Comparison of ENCODE assay signal across 21 cellular contexts in genomic region chr3:123119802-123120201, GRCh38. TPM values are rescaled to one million over a fixed set of nuclear protein-coding genes. Genes with fewer than 3 reads are reported as not detected.
DNase-seq lines count a peak whose midpoint lies in the region; FAIRE-seq and TF ChIP-seq lines count a peak whose summit lies in the region.
"Had no signal": no experiment of that assay in that cellular context is flagged by ENCODE, and none has a peak within 500 bp of the region (broad histone marks: within the 10 kb centered on the region; RNA-seq: fewer than 3 reads in every experiment).

No MANE protein-coding gene starts in this region.

- H2AK5ac ChIP-seq in neuronal stem cell (ENCODE audit: low read depth, low read length), result no peak overlapping the region

- H2AFZ ChIP-seq in endothelial cell of umbilical vein (ENCODE audit: low read depth, low read length), result no peak overlapping the region
- H2AFZ ChIP-seq in neuronal stem cell (ENCODE audit: low read length), result no peak overlapping the region

- H3K27ac ChIP-seq in endothelial cell of umbilical vein (ENCODE audit: insufficient read depth, low read depth, low read length), result no peak overlapping the region
- H3K27ac ChIP-seq in neuronal stem cell (replicated peaks; ENCODE audit: low read length), result no peak overlapping the region
- H3K27ac ChIP-seq: psoas muscle, skin epidermis had no signal

- H4K8ac ChIP-seq in neuronal stem cell (ENCODE audit: low read depth, low read length), result no peak overlapping the region

- H3K14ac ChIP-seq in neuronal stem cell (ENCODE audit: low read length), result no peak overlapping the region

- H3K36me3 ChIP-seq in endothelial cell of umbilical vein (ENCODE audit: control insufficient read depth in 2 of 2, extremely low read depth in 1 of 2, insufficient read depth in 2 of 2, low read length in 2 of 2), result peaks cover 17 to 37% of the 10 kb centered on the region in 2 experiments
- H3K36me3 ChIP-seq in neuronal stem cell (replicated peaks in 1 of 2; ENCODE audit: control insufficient read depth in 2 of 2, insufficient read depth in 2 of 2, low read length in 2 of 2), result peaks cover 2 to 95% of the 10 kb centered on the region in 2 donors

- in situ Hi-C loops in GM13977 (cut with MboI; ENCODE audit: low pct_unique_long_range_greater_than_20kb, low sequenced_read_pairs, unreplicated experiment), result no loop called here

- H3K9ac ChIP-seq in endothelial cell of umbilical vein (replicated peaks; ENCODE audit: extremely low read depth, insufficient read depth, low read length) (no peak overlapping the region), neuronal stem cell (ENCODE audit: low read depth, low read length, poor library complexity) (no peak overlapping the region)

- no peak overlapping the region for H2BK12ac ChIP-seq in neuronal stem cell (ENCODE audit: low read length)

- no peaks in the 10 kb centered on the region for H3K9me3 ChIP-seq in endothelial cell of umbilical vein (replicated peaks; ENCODE audit: control insufficient read depth, insufficient read depth, low read length)
- peaks cover 0 to under 1% of the 10 kb centered on the region in 2 donors for H3K9me3 ChIP-seq in neuronal stem cell (replicated peaks in 1 of 2; ENCODE audit: control insufficient read depth in 2 of 2, insufficient read depth in 1 of 2, low read depth in 1 of 2, low read length in 2 of 2)
- H3K9me3 ChIP-seq: heart left ventricle, psoas muscle had no signal

- H3K4ac ChIP-seq in neuronal stem cell (ENCODE audit: low read length), result no peak overlapping the region

- no peaks in the 10 kb centered on the region for H4K20me1 ChIP-seq in endothelial cell of umbilical vein (replicated peaks; ENCODE audit: control insufficient read depth, extremely low read depth, insufficient read depth, low read length)

- no peak for TF ChIP-seq POLR2A in endothelial cell of umbilical vein (IDR thresholded peaks at IDR 0.05; ENCODE audit: low read depth, low read length)

- no peak for FAIRE-seq in endothelial cell of umbilical vein (lab: Jason Lieb, UNC)

- H3K4me2 ChIP-seq in endothelial cell of umbilical vein (ENCODE audit: insufficient read depth, low read length) (no peak overlapping the region), neuronal stem cell (ENCODE audit: insufficient read depth, low read length, poor library complexity, severe bottlenecking) (no peak overlapping the region)

- no peak overlapping the region for H3K23ac ChIP-seq in neuronal stem cell (ENCODE audit: low read depth, low read length, poor library complexity)

- BruUV-seq in endothelial cell of umbilical vein (replicated peaks; lab: Mats Ljungman, UMichigan), result no TSS peak

- CTCF ChIA-PET in endothelial cell of umbilical vein (lab: Charles Lee), result interaction anchor here (1.0 to 1.7 kb wide), 3 partner anchors 10 to 727 kb away, joined by 3 to 4 read pairs (median 3); no protein-coding TSS in a partner anchor

- TF ChIP-seq CTCF in endothelial cell of umbilical vein (IDR thresholded peaks at IDR 0.05; ENCODE audit: extremely low read depth in 1 of 2, insufficient read depth in 1 of 2, low read depth in 1 of 2, low read length in 2 of 2) (no peak), GM13977 (IDR thresholded peaks at IDR 0.05; ENCODE audit: extremely low read depth, insufficient read depth, missing control alignments) (no peak)

- peaks cover 12% of the 10 kb centered on the region for H3K4me1 ChIP-seq in endothelial cell of umbilical vein (ENCODE audit: control insufficient read depth, extremely low read depth, insufficient read depth, low read length)
- H3K4me1 ChIP-seq in neuronal stem cell (ENCODE audit: control insufficient read depth in 2 of 2, insufficient read depth in 1 of 2, low read depth in 1 of 2, low read length in 2 of 2), result peaks cover 0 to 9% of the 10 kb centered on the region in 2 donors
- H3K4me1 ChIP-seq: heart left ventricle, psoas muscle had no signal

- H3K27me3 ChIP-seq in endothelial cell of umbilical vein (ENCODE audit: control insufficient read depth in 2 of 2, insufficient read depth in 2 of 2, low read length in 2 of 2) (no peaks in the 10 kb centered on the region), neuronal stem cell (ENCODE audit: control insufficient read depth in 3 of 3, insufficient read depth in 3 of 3, low read depth in 1 of 3, low read length in 3 of 3) (no peaks in the 10 kb centered on the region)
- H3K27me3 ChIP-seq: heart left ventricle had no signal

- no peaks in the 10 kb centered on the region for H3K79me2 ChIP-seq in endothelial cell of umbilical vein (ENCODE audit: control insufficient read depth, insufficient read depth, low read length)

- H3K4me3 ChIP-seq in endothelial cell of umbilical vein (replicated peaks in 1 of 3; ENCODE audit: insufficient read depth in 1 of 3, low read depth in 1 of 3, low read length in 3 of 3) (no peak overlapping the region), neuronal stem cell (ENCODE audit: low read length in 2 of 2) (no peak overlapping the region)
- H3K4me3 ChIP-seq: heart left ventricle, psoas muscle, skin epidermis had no signal

- no peak overlapping the region for H2BK120ac ChIP-seq in neuronal stem cell (ENCODE audit: low read depth, low read length)

- H4K91ac ChIP-seq in neuronal stem cell (ENCODE audit: low read depth, low read length, poor library complexity), result no peak overlapping the region

- no peak overlapping the region for H2BK15ac ChIP-seq in neuronal stem cell (ENCODE audit: low read length)

- dilution Hi-C loops in endothelial cell of umbilical vein (cut with MboI; ENCODE audit: extremely low pct_ligation_motif_present, low sequenced_read_pairs), result no loop called here

- POLR2A ChIA-PET in endothelial cell of umbilical vein (lab: Charles Lee), result no interaction called here

- no peaks in the 10 kb centered on the region for H3K79me1 ChIP-seq in neuronal stem cell (ENCODE audit: low read depth, low read length)

- intact Hi-C loops in endothelial cell of umbilical vein (cut with micrococcal nuclease), result no loop called here

- no peak overlapping the region for H3K18ac ChIP-seq in neuronal stem cell (ENCODE audit: low read length)

- no peak overlapping the region for H2BK5ac ChIP-seq in neuronal stem cell (ENCODE audit: low read length)

- H3K9me1 ChIP-seq in endothelial cell of umbilical vein (replicated peaks; ENCODE audit: control insufficient read depth, extremely low read depth, insufficient read depth, low read length), result no peaks in the 10 kb centered on the region

- DNase-seq in EH (ENCODE audit: low read depth) (peak; percentile 54), NCI-H2171 treated with DMSO at 0.1 percent for 48 hours (lab: John Stamatoyannopoulos, UW) (peak; percentile 90), endothelial cell of umbilical vein (ENCODE audit: low read depth, low spot score) (no peak), neuronal stem cell (ENCODE audit: low spot score) (peak; percentile 45), NCI-H1436 (lab: John Stamatoyannopoulos, UW) (no peak), GM13977 (ENCODE audit: low spot score) (no peak), NOMO-1 treated with dmso at 0.1 percent for 144 hours (lab: John Stamatoyannopoulos, UW; ENCODE audit: unreplicated experiment) (no peak)
- DNase-seq in activated T-cell treated with anti-CD3 and anti-CD28 coated beads, Interleukin-2, amount 50 U/mL, for 1 hour, result no peak
- DNase-seq: CD8-positive, alpha-beta T cell; dermis blood vessel endothelial cell; DMS79; H9; heart left ventricle; IMR-90; naive B cell; NCI-H1105; NCI-H748 treated with DMSO at 0.1 percent for 48 hours; psoas muscle; stimulated activated CD4-positive, alpha-beta T cell treated with anti-CD3 and anti-CD28 coated beads, Interleukin-2, amount 100 ng/mL, for 24 hours; T-helper 9 cell had no signal

- no CpG with 5 or more reads among the region's 5 CpGs for WGBS in neuronal stem cell (ENCODE audit: extremely low coverage in 2 of 2, insufficient read length in 2 of 2, insufficient replicate concordance in 1 of 2), 2 donors

TF ChIP-seq in endothelial cell of umbilical vein, 7 proteins besides CTCF, POLR2A, EP300 and RAD21:
- TF ChIP-seq FOS (IDR thresholded peaks at IDR 0.05; ENCODE audit: borderline replicate concordance, insufficient read depth, low read length), result no peak
- peak; percentile 8 for TF ChIP-seq JUN (IDR thresholded peaks at IDR 0.05; ENCODE audit: borderline replicate concordance, insufficient read depth, insufficient read length, low read depth)
TF ChIP-seq in endothelial cell of umbilical vein: peak in this region for 1.

RNA-seq across cellular contexts. Expression of gene PDIA5, which starts 53.0 kb away (rescaled TPM):
- 85.2 and 85.6 TPM in 2 replicates for total RNA-seq in endothelial cell of umbilical vein
- polyA plus RNA-seq in endothelial cell of umbilical vein, result 48.9 and 55.7 TPM in 2 replicates
- 66.9 and 67.2 TPM in 2 replicates for polyA plus RNA-seq in endothelial cell of umbilical vein (2011; cell fraction: cytosol; rRNA removed)
- 87.4 and 92.9 TPM in 2 replicates for polyA plus RNA-seq in endothelial cell of umbilical vein (2011; cell fraction: nucleus; rRNA removed)
- polyA plus RNA-seq in endothelial cell of umbilical vein (2012), result 64.4 and 71.1 TPM in 2 replicates
- polyA minus RNA-seq in endothelial cell of umbilical vein, result 44.1 and 52.9 TPM in 2 replicates
- 9.6 TPM for polyA minus RNA-seq in endothelial cell of umbilical vein (2011; cell fraction: cytosol; rRNA and poly(A)+ RNA removed)
- 30.4 and 33.4 TPM in 2 replicates for polyA minus RNA-seq in endothelial cell of umbilical vein (2011; cell fraction: nucleus; rRNA and poly(A)+ RNA removed)
- 5.9 TPM for polyA plus RNA-seq in neuronal stem cell (2013, experiment 1 of 2)
- polyA plus RNA-seq in neuronal stem cell (2013, experiment 2 of 2), result 6.0 TPM

Comparison
In these comparisons a context has a peak if more than half of its experiments do, and no peak if none do; other contexts are left out.
1. DNase-seq: peak in EH (single experiment), NCI-H2171 treated with DMSO at 0.1 percent for 48 hours (single experiment) and neuronal stem cell (single experiment); none in endothelial cell of umbilical vein (single experiment), NCI-H1436 (single experiment), GM13977 (single experiment), NOMO-1 treated with dmso at 0.1 percent for 144 hours (single experiment) and activated T-cell treated with anti-CD3 and anti-CD28 coated beads, Interleukin-2, amount 50 U/mL, for 1 hour (single experiment).